ENCODE assay signal across 24 cellular contexts in genomic region chr4:110020139-110020538, GRCh38.
A peak's percentile ranks its signal among the peaks of the same experiment; 100 is the strongest.
DNase-seq lines count a peak whose midpoint lies in the region; ATAC-seq, FAIRE-seq and TF ChIP-seq lines count a peak whose summit lies in the region.
"Had no signal": no experiment of that assay in that cellular context is flagged by ENCODE, and none has a peak within 500 bp of the region (broad histone marks: within the 10 kb centered on the region; RNA-seq: fewer than 3 reads in every experiment).

No MANE protein-coding gene starts in this region.

- H3K4me3 Mint-ChIP-seq in activated CD4-positive, alpha-beta T cell treated with anti-CD3 and anti-CD28 coated beads for 36 hours = no peak overlapping the region
- H3K4me3 Mint-ChIP-seq: activated CD8-positive, alpha-beta T cell treated with anti-CD3 and anti-CD28 coated beads for 36 hours; CD4-positive, alpha-beta T cell had no signal

- no TSS peak for BruUV-seq in HepG2 (replicated peaks; lab: Mats Ljungman, UMichigan)

- H3K9me3 ChIP-seq in HepG2 (ENCODE audit: low read length) (no peaks in the 10 kb centered on the region), right lobe of liver (no peaks in the 10 kb centered on the region)
- H3K9me3 ChIP-seq: colonic mucosa, heart left ventricle, pancreas, upper lobe of left lung had no signal

- peaks cover 18% of the 10 kb centered on the region for H3K4me1 Mint-ChIP-seq in activated CD4-positive, alpha-beta T cell treated with anti-CD3 and anti-CD28 coated beads for 36 hours

- no peaks in the 10 kb centered on the region for H3K27me3 Mint-ChIP-seq in activated CD4-positive, alpha-beta T cell treated with anti-CD3 and anti-CD28 coated beads for 36 hours
- H3K27me3 Mint-ChIP-seq: activated CD8-positive, alpha-beta T cell treated with anti-CD3 and anti-CD28 coated beads for 36 hours; CD4-positive, alpha-beta T cell had no signal

- in situ Hi-C loops in HepG2 (cut with HindIII; ENCODE audit: extremely low pct_ligation_motif_present, low pct_unique_long_range_greater_than_20kb) = loop anchor here (25.0 kb wide), 1 partner anchor 1617 kb away; no protein-coding TSS in a partner anchor
- in situ Hi-C loops in brain microvascular endothelial cell (cut with HindIII; ENCODE audit: low pct_ligation_motif_present, low sequenced_read_pairs) = loop anchor here (25.0 kb wide), 1 partner anchor 492 kb away; no protein-coding TSS in a partner anchor

- H3K4me1 ChIP-seq in HepG2 (ENCODE audit: insufficient read depth, low read length) (peaks cover 10% of the 10 kb centered on the region), right lobe of liver (no peaks in the 10 kb centered on the region)
- H3K4me1 ChIP-seq: colonic mucosa, heart left ventricle, pancreas, spleen, upper lobe of left lung had no signal

- DNase-seq in HepG2 (ENCODE audit: low spot score) (peak; percentile 20), right lobe of liver (no peak), brain microvascular endothelial cell (peak; percentile 31), kidney glomerular epithelial cell (lab: John Stamatoyannopoulos, UW) (peak; percentile 10), ecto neural progenitor cell (ENCODE audit: low spot score) (no peak)
- no peak for DNase-seq in activated CD4-positive, alpha-beta T cell treated with anti-CD3 and anti-CD28 coated beads for 36 hours
- DNase-seq: 8988T; activated CD8-positive, alpha-beta T cell treated with anti-CD3 and anti-CD28 coated beads for 36 hours; CD4-positive, alpha-beta T cell; colonic mucosa; heart left ventricle; Kasumi-1; midbrain; NCI-H1417 treated with DMSO at 0.1 percent for 48 hours; NCI-H2171 treated with DMSO at 0.1 percent for 48 hours; pancreas; spleen; stimulated activated naive CD4-positive, alpha-beta T cell; upper lobe of left lung had no signal

- peak; percentile 68 for ATAC-seq in HepG2
- no peak for ATAC-seq in right lobe of liver
- ATAC-seq in activated CD4-positive, alpha-beta T cell treated with anti-CD3 and anti-CD28 coated beads for 36 hours = no peak
- no peak for ATAC-seq in HG03135 (IDR thresholded peaks at IDR 0.05; ENCODE audit: unreplicated experiment)
- ATAC-seq in HG02870 (IDR thresholded peaks at IDR 0.05; ENCODE audit: unreplicated experiment) = no peak
- ATAC-seq: activated CD8-positive, alpha-beta T cell treated with anti-CD3 and anti-CD28 coated beads for 36 hours; GM12878; heart left ventricle; pancreas had no signal

- TF ChIP-seq RAD21 in HepG2 (CRISPR knock-in tag; IDR thresholded peaks at IDR 0.05) = no peak

- intact Hi-C loops in HepG2 (cut with micrococcal nuclease; ENCODE audit: unreplicated experiment) (no loop called here), right lobe of liver (cut with DNase I) (no loop called here)
- intact Hi-C loops in activated CD4-positive, alpha-beta T cell treated with anti-CD3 and anti-CD28 coated beads for 36 hours (cut with DNase I, micrococcal nuclease) = no loop called here

- POLR2A ChIA-PET in HepG2 (lab: Yijun Ruan, JAX) = no interaction called here
- POLR2A ChIA-PET in activated CD4-positive, alpha-beta T cell treated with anti-CD3 and anti-CD28 coated beads for 36 hours (lab: Charles Lee) = interaction anchor here (0.6 kb wide), 1 partner anchor 127 kb away, joined by 4 read pairs; no protein-coding TSS in a partner anchor

- H3K4me2 ChIP-seq in HepG2 (ENCODE audit: low read depth, low read length) = no peak overlapping the region

- H3K27me3 ChIP-seq in HepG2 (ENCODE audit: control insufficient read depth in 1 of 2, insufficient read depth in 2 of 2, low read length in 2 of 2) (peaks cover 0 to 10% of the 10 kb centered on the region in 2 experiments; a peak in 3 of 5 replicates), right lobe of liver (no peaks in the 10 kb centered on the region), brain microvascular endothelial cell (replicated peaks) (no peaks in the 10 kb centered on the region)
- H3K27me3 ChIP-seq: colonic mucosa, pancreas, spleen, upper lobe of left lung had no signal

- H3K27ac ChIP-seq in HepG2 (ENCODE audit: extremely low read length, insufficient read depth, low read length) (no peak overlapping the region), right lobe of liver (no peak overlapping the region), brain microvascular endothelial cell (no peak overlapping the region)
- H3K27ac ChIP-seq: colonic mucosa, epithelial cell of prostate, heart left ventricle, pancreas, spleen, upper lobe of left lung had no signal

- H3K36me3 ChIP-seq in HepG2 (replicated peaks in 1 of 2; ENCODE audit: control insufficient read depth in 1 of 2, insufficient read depth in 2 of 2, low read length in 2 of 2) (no peaks in the 10 kb centered on the region), right lobe of liver (no peaks in the 10 kb centered on the region), brain microvascular endothelial cell (replicated peaks) (no peaks in the 10 kb centered on the region)
- H3K36me3 ChIP-seq: colonic mucosa, heart left ventricle, pancreas, spleen, upper lobe of left lung had no signal

- H2AFZ ChIP-seq in HepG2 (ENCODE audit: low read length) = no peak overlapping the region

- 2% methylated on average over 5 of the region's 5 CpGs for WGBS in HepG2 (ENCODE audit: low lambda C conversion rate)
- 43% methylated on average over 5 of the region's 5 CpGs for WGBS in right lobe of liver (ENCODE audit: insufficient coverage, low coverage, low lambda C conversion rate, missing lambda C conversion rate)

- no peaks in the 10 kb centered on the region for H3K36me3 Mint-ChIP-seq in activated CD4-positive, alpha-beta T cell treated with anti-CD3 and anti-CD28 coated beads for 36 hours (ENCODE audit: low read depth)

- no peak for TF ChIP-seq CTCF in HepG2 (CRISPR knock-in tag; IDR thresholded peaks at IDR 0.05)
- no peak for TF ChIP-seq CTCF in right lobe of liver (IDR thresholded peaks at IDR 0.05)
- TF ChIP-seq CTCF in brain microvascular endothelial cell (IDR thresholded peaks at IDR 0.05; ENCODE audit: low read depth, low read length, missing control alignments) = no peak

- TF ChIP-seq EP300 in HepG2 (IDR thresholded peaks at IDR 0.05; ENCODE audit: low read depth in 2 of 2, low read length in 2 of 2) = no peak
- no peak for TF ChIP-seq EP300 in HepG2 (CRISPR knock-in tag; IDR thresholded peaks at IDR 0.05; ENCODE audit: borderline replicate concordance)

- H4K20me1 ChIP-seq in HepG2 (ENCODE audit: insufficient read depth, low read length) = no peaks in the 10 kb centered on the region

- FAIRE-seq in HepG2 (lab: Jason Lieb, UNC) = no peak
- FAIRE-seq: GM12878, pancreas, RCC 7860 had no signal

- TF ChIP-seq POLR2A in HepG2 (IDR thresholded peaks at IDR 0.05; ENCODE audit: insufficient read depth in 1 of 2, low read depth in 2 of 2, low read length in 2 of 2) = no peak
- no peak for TF ChIP-seq POLR2A in right lobe of liver (IDR thresholded peaks at IDR 0.05)

- CTCF ChIA-PET in HepG2 (lab: Yijun Ruan, JAX; ENCODE audit: low intra/inter-chr PET ratio, low total read pairs) = no interaction called here
- CTCF ChIA-PET in activated CD4-positive, alpha-beta T cell treated with anti-CD3 and anti-CD28 coated beads for 36 hours (lab: Charles Lee) = interaction anchor here (0.6 to 1.6 kb wide), 5 partner anchors 9 to 586 kb away, joined by 3 to 4 read pairs (median 3); partner anchors contain the start of gene SEC24B

- H3K9ac ChIP-seq in HepG2 (ENCODE audit: insufficient read depth, low read depth, low read length) = no peak overlapping the region

- no peaks in the 10 kb centered on the region for H3K9me3 Mint-ChIP-seq in activated CD4-positive, alpha-beta T cell treated with anti-CD3 and anti-CD28 coated beads for 36 hours (ENCODE audit: low read depth)
- H3K9me3 Mint-ChIP-seq: CD4-positive, alpha-beta T cell had no signal

- H3K79me2 ChIP-seq in HepG2 (ENCODE audit: insufficient read depth, low read length) = no peaks in the 10 kb centered on the region

- no peak overlapping the region for H3K4me3 ChIP-seq in HepG2 (replicated peaks in 1 of 3; ENCODE audit: insufficient read depth in 1 of 3, low read depth in 2 of 3, low read length in 3 of 3)
- no peak overlapping the region for H3K4me3 ChIP-seq in right lobe of liver
- H3K4me3 ChIP-seq in brain microvascular endothelial cell (ENCODE audit: low read depth, low read length) = no peak overlapping the region
- H3K4me3 ChIP-seq: colonic mucosa, GM12878, heart left ventricle, pancreas, spleen, upper lobe of left lung had no signal

- no peak overlapping the region for H3K27ac Mint-ChIP-seq in activated CD4-positive, alpha-beta T cell treated with anti-CD3 and anti-CD28 coated beads for 36 hours
- H3K27ac Mint-ChIP-seq: activated CD8-positive, alpha-beta T cell treated with anti-CD3 and anti-CD28 coated beads for 36 hours; CD4-positive, alpha-beta T cell had no signal

TF ChIP-seq in HepG2, 621 proteins besides CTCF, POLR2A, EP300 and RAD21:
- TF ChIP-seq TEAD3 (CRISPR knock-in tag; optimal IDR thresholded peaks at IDR 0.05; ENCODE audit: borderline replicate concordance) = peak; percentile 87
- no peak for TF ChIP-seq RBAK (CRISPR knock-in tag; IDR thresholded peaks at IDR 0.05)
TF ChIP-seq in HepG2: peak in this region for 1.

Comparison
In these comparisons a context has a peak if more than half of its experiments do, and no peak if none do; other contexts are left out.
1. DNase-seq: peak in HepG2 (single experiment), brain microvascular endothelial cell (single experiment) and kidney glomerular epithelial cell (single experiment); none in right lobe of liver (0 of 3), activated CD4-positive, alpha-beta T cell treated with anti-CD3 and anti-CD28 coated beads for 36 hours (single experiment) and ecto neural progenitor cell (single experiment).